Comparison of ENCODE assay signal across 18 cellular contexts in the genomic region with DNA sequence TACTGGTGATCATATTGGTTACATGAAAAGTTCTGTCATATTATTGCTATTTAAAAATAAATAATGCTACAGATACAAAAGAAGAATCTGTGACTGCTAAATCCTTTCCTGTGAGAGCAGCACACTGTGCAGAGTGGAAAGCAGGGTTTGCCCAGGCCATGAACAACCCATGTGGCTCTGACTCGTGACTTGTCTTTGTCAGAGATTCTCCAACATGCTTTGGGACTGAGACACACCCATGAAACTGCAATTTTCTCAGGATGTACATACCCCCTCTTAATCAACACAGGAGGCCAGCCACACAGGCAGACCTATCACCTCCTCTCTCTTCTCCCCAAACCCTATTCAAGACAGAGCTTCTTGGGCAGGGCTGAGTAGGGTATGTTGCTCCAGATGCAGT.
DNase-seq lines count a peak whose midpoint lies in the region; ATAC-seq and TF ChIP-seq lines count a peak whose summit lies in the region.
"Had no signal": no experiment of that assay in that cellular context is flagged by ENCODE, and none has a peak within 500 bp of the region (broad histone marks: within the 10 kb centered on the region; RNA-seq: fewer than 3 reads in every experiment).

No MANE protein-coding gene starts in this region.

- H3K27ac Mint-ChIP-seq in MCF 10A (ENCODE audit: low read depth, unreplicated experiment): no peak overlapping the region
- H3K27ac Mint-ChIP-seq: HFFc6 had no signal

- DNase-seq in mammary epithelial cell (peak; percentile 69), MCF 10A (ENCODE audit: unreplicated experiment) (no peak), RPMI7951 (ENCODE audit: low read depth) (peak; percentile 3), foreskin keratinocyte (peak in 1 of 2 donors; percentile 39), osteoblast (ENCODE audit: insufficient read length, low spot score, missing footprints) (no peak), HPDE6-E6E7 (ENCODE audit: extremely low spot score) (no peak), SK-N-SH (no peak)
- DNase-seq: 8988T, AML-193, DMS53, HFFc6, Karpas-422, MV-4-11, NCI-H1417 treated with DMSO at 0.1 percent for 48 hours, NCI-H2029 treated with DMSO at 0.1 percent for 48 hours, NCI-H526 had no signal

- H3K4me1 ChIP-seq in mammary epithelial cell (ENCODE audit: insufficient read depth, low read length): peaks cover 14% of the 10 kb centered on the region
- no peaks in the 10 kb centered on the region for H3K4me1 ChIP-seq in foreskin keratinocyte
- H3K4me1 ChIP-seq in osteoblast (ENCODE audit: insufficient read depth, low read length): no peaks in the 10 kb centered on the region
- no peaks in the 10 kb centered on the region for H3K4me1 ChIP-seq in SK-N-SH (ENCODE audit: control insufficient read depth in 1 of 2, insufficient read depth in 2 of 2, low read depth in 1 of 2, low read length in 1 of 2)

- ATAC-seq in foreskin keratinocyte (peak; percentile 68), HG03457 (IDR thresholded peaks at IDR 0.05; ENCODE audit: unreplicated experiment) (no peak)

- H3K4me2 ChIP-seq in mammary epithelial cell (ENCODE audit: insufficient read depth, low read depth, low read length): no peak overlapping the region
- no peak overlapping the region for H3K4me2 ChIP-seq in osteoblast (ENCODE audit: insufficient read depth, low read length)
- H3K4me2 ChIP-seq in SK-N-SH: no peak overlapping the region

- no peaks in the 10 kb centered on the region for H3F3A ChIP-seq in SK-N-SH (replicated peaks; ENCODE audit: insufficient read depth)

- no peaks in the 10 kb centered on the region for H4K20me1 ChIP-seq in mammary epithelial cell (ENCODE audit: insufficient read depth, low read length)
- no peaks in the 10 kb centered on the region for H4K20me1 ChIP-seq in osteoblast (ENCODE audit: insufficient read depth, low read length)
- no peaks in the 10 kb centered on the region for H4K20me1 ChIP-seq in SK-N-SH (ENCODE audit: insufficient read depth)

- no peaks in the 10 kb centered on the region for H3K9me2 ChIP-seq in SK-N-SH

- H3K9me3 Mint-ChIP-seq in MCF 10A (ENCODE audit: unreplicated experiment): peaks cover 33% of the 10 kb centered on the region
- H3K9me3 Mint-ChIP-seq: HFFc6 had no signal

- H3K79me2 ChIP-seq in mammary epithelial cell (ENCODE audit: insufficient read depth, low read length): no peaks in the 10 kb centered on the region
- H3K79me2 ChIP-seq in osteoblast (ENCODE audit: insufficient read depth, low read length): no peaks in the 10 kb centered on the region
- H3K79me2 ChIP-seq in SK-N-SH (ENCODE audit: insufficient read depth): no peaks in the 10 kb centered on the region

- no peaks in the 10 kb centered on the region for H3K27me3 Mint-ChIP-seq in MCF 10A (ENCODE audit: insufficient read depth, unreplicated experiment)

- 18% methylated on average over 1 of the region's 1 CpG for WGBS in mammary epithelial cell (ENCODE audit: low coverage, missing lambda C conversion rate)
- no CpG with 5 or more reads among the region's 1 CpG for WGBS in SK-N-SH (ENCODE audit: low lambda C conversion rate)

- POLR2A ChIA-PET in MCF 10A (lab: Yijun Ruan, JAX): no interaction called here
- POLR2A ChIA-PET in SK-N-SH (lab: Yijun Ruan, JAX): no interaction called here

- H3K27ac ChIP-seq in mammary epithelial cell (ENCODE audit: insufficient read depth, low read depth, low read length) (no peak overlapping the region), foreskin keratinocyte (no peak overlapping the region), osteoblast (ENCODE audit: low read depth, low read length) (no peak overlapping the region), SK-N-SH (ENCODE audit: low read depth in 2 of 2, low read length in 1 of 2) (no peak overlapping the region)
- H3K27ac ChIP-seq: SK-N-MC had no signal

- CTCF ChIA-PET in mammary epithelial cell (lab: Charles Lee; ENCODE audit: low non-redundant PET) (interaction anchor here (0.6 kb wide), 2 partner anchors 20 to 38 kb away, joined by 3 read pairs; no protein-coding TSS in a partner anchor), MCF 10A (lab: Yijun Ruan, JAX) (no interaction called here), SK-N-SH (lab: Yijun Ruan, JAX) (no interaction called here)

- no peaks in the 10 kb centered on the region for H3K4me1 Mint-ChIP-seq in MCF 10A (ENCODE audit: insufficient read depth, unreplicated experiment)

- no peak for TF ChIP-seq EP300 in SK-N-SH (IDR thresholded peaks at IDR 0.05; ENCODE audit: borderline replicate concordance in 1 of 2, low read depth in 1 of 2, low read length in 1 of 2)

- no peak overlapping the region for H2AFZ ChIP-seq in mammary epithelial cell (ENCODE audit: low read depth, low read length)
- no peak overlapping the region for H2AFZ ChIP-seq in osteoblast (ENCODE audit: low read length)
- H2AFZ ChIP-seq in SK-N-SH (ENCODE audit: low read depth): no peak overlapping the region

- H3K36me3 ChIP-seq in mammary epithelial cell (ENCODE audit: insufficient read depth, low read length) (no peaks in the 10 kb centered on the region), osteoblast (ENCODE audit: insufficient read depth, low read length) (no peaks in the 10 kb centered on the region), SK-N-SH (replicated peaks in 1 of 2; ENCODE audit: control insufficient read depth in 1 of 2, insufficient read depth in 2 of 2, low read length in 1 of 2) (no peaks in the 10 kb centered on the region)

- BruUV-seq in mammary epithelial cell (replicated peaks; lab: Mats Ljungman, UMichigan): no TSS peak
- no TSS peak for BruUV-seq in MCF 10A (replicated peaks; lab: Mats Ljungman, UMichigan)

- H3K9ac ChIP-seq in mammary epithelial cell (ENCODE audit: insufficient read depth, low read length) (no peak overlapping the region), SK-N-SH (no peak overlapping the region)

- in situ Hi-C loops in mammary epithelial cell (cut with MboI; ENCODE audit: low sequenced_read_pairs in 2 of 2): no loop called here

- H3K4me3 Mint-ChIP-seq in MCF 10A (ENCODE audit: unreplicated experiment): no peak overlapping the region
- H3K4me3 Mint-ChIP-seq: HFFc6 had no signal

- dilution Hi-C loops in mammary epithelial cell (cut with HindIII; ENCODE audit: low sequenced_read_pairs): no loop called here

- TF ChIP-seq CTCF in mammary epithelial cell (conservative IDR thresholded peaks at IDR 0.05 in 1 of 2, IDR thresholded peaks at IDR 0.05 in 1 of 2; ENCODE audit: extremely low read depth in 1 of 2, insufficient read depth in 1 of 2, low read depth in 1 of 2, low read length in 2 of 2) (no peak), MCF 10A (IDR thresholded peaks at IDR 0.05; ENCODE audit: unreplicated experiment) (no peak), foreskin keratinocyte (conservative IDR thresholded peaks at IDR 0.05) (no peak), osteoblast (IDR thresholded peaks at IDR 0.05; ENCODE audit: extremely low read depth, low read depth, low read length) (no peak), SK-N-SH (IDR thresholded peaks at IDR 0.05) (no peak)

- no peaks in the 10 kb centered on the region for H3K9me3 ChIP-seq in mammary epithelial cell (replicated peaks; ENCODE audit: insufficient read depth, low read length)
- no peaks in the 10 kb centered on the region for H3K9me3 ChIP-seq in osteoblast (ENCODE audit: low read depth, low read length)
- no peaks in the 10 kb centered on the region for H3K9me3 ChIP-seq in SK-N-SH

- intact Hi-C loops in mammary epithelial cell (cut with micrococcal nuclease) (no loop called here), MCF 10A (cut with micrococcal nuclease) (no loop called here)

- H3K4me3 ChIP-seq in mammary epithelial cell (replicated peaks in 1 of 3; ENCODE audit: insufficient read depth in 1 of 3, low read depth in 2 of 3, low read length in 3 of 3): no peak overlapping the region
- H3K4me3 ChIP-seq in osteoblast (ENCODE audit: insufficient read depth, low read length): no peak overlapping the region
- no peak overlapping the region for H3K4me3 ChIP-seq in SK-N-SH (ENCODE audit: low read depth in 2 of 2, low read length in 1 of 2)
- H3K4me3 ChIP-seq: SK-N-MC had no signal

- H3K36me3 Mint-ChIP-seq in MCF 10A (ENCODE audit: insufficient read depth, unreplicated experiment): no peaks in the 10 kb centered on the region

- no peak for TF ChIP-seq RAD21 in SK-N-SH (IDR thresholded peaks at IDR 0.05; ENCODE audit: low read length)

- no peaks in the 10 kb centered on the region for H3K27me3 ChIP-seq in mammary epithelial cell (ENCODE audit: insufficient read depth, low read length)
- no peaks in the 10 kb centered on the region for H3K27me3 ChIP-seq in foreskin keratinocyte
- no peaks in the 10 kb centered on the region for H3K27me3 ChIP-seq in osteoblast (ENCODE audit: insufficient read depth, low read length)
- H3K27me3 ChIP-seq in SK-N-SH (ENCODE audit: insufficient read depth): no peaks in the 10 kb centered on the region

TF ChIP-seq in SK-N-SH, 30 proteins besides CTCF, POLR2A, EP300 and RAD21 (continues in another document):
- TF ChIP-seq, protein P1, sequence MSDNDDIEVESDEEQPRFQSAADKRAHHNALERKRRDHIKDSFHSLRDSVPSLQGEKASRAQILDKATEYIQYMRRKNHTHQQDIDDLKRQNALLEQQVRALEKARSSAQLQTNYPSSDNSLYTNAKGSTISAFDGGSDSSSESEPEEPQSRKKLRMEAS (IDR thresholded peaks at IDR 0.05; ENCODE audit: low read depth): no peak
- TF ChIP-seq, protein P2, sequence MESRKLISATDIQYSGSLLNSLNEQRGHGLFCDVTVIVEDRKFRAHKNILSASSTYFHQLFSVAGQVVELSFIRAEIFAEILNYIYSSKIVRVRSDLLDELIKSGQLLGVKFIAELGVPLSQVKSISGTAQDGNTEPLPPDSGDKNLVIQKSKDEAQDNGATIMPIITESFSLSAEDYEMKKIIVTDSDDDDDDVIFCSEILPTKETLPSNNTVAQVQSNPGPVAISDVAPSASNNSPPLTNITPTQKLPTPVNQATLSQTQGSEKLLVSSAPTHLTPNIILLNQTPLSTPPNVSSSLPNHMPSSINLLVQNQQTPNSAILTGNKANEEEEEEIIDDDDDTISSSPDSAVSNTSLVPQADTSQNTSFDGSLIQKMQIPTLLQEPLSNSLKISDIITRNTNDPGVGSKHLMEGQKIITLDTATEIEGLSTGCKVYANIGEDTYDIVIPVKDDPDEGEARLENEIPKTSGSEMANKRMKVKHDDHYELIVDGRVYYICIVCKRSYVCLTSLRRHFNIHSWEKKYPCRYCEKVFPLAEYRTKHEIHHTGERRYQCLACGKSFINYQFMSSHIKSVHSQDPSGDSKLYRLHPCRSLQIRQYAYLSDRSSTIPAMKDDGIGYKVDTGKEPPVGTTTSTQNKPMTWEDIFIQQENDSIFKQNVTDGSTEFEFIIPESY (IDR thresholded peaks at IDR 0.05; ENCODE audit: borderline replicate concordance, low read depth): no peak
- no peak for TF ChIP-seq MEF2A (IDR thresholded peaks at IDR 0.05; ENCODE audit: borderline replicate concordance, low read depth)
- no peak for TF ChIP-seq JUND (IDR thresholded peaks at IDR 0.05)
- no peak for TF ChIP-seq SIN3A (IDR thresholded peaks at IDR 0.05; ENCODE audit: borderline replicate concordance, low read depth, low read length)

Comparison
In these comparisons a context has a peak if more than half of its experiments do, and no peak if none do; other contexts are left out.
1. DNase-seq: peak in mammary epithelial cell (single experiment) and RPMI7951 (single experiment); none in MCF 10A (single experiment), osteoblast (single experiment), HPDE6-E6E7 (single experiment) and SK-N-SH (single experiment).